ENCODE assay signal across 13 cellular contexts in genomic region chr3:140917769-140918168, GRCh38.
"Had no signal": no experiment of that assay in that cellular context is flagged by ENCODE, and none has a peak within 500 bp of the region (broad histone marks: within the 10 kb centered on the region; RNA-seq: fewer than 3 reads in every experiment).

No MANE protein-coding gene starts in this region.

- H3K9me3 Mint-ChIP-seq: neural progenitor cell; stimulated activated memory B cell treated with anti-CD40 and anti-IgM and Interleukin-4, amounts not matched to agents 10 μg/mL and 1 μg/mL and 100 μg/mL, for 72 hours had no signal

- H2AFZ ChIP-seq: neural progenitor cell had no signal

- H3K27ac Mint-ChIP-seq: activated CD8-positive, alpha-beta T cell treated with anti-CD3 and anti-CD28 coated beads, Interleukin-2, amount 10 ng/mL, durations not matched to agents 7 days and 5 days; activated naive CD8-positive, alpha-beta T cell treated with anti-CD3 and anti-CD28 coated beads, Interleukin-2, amount 10 ng/mL, durations not matched to agents 7 days and 5 days; neural progenitor cell; stimulated activated memory B cell treated with anti-CD40 and anti-IgM and Interleukin-4, amounts not matched to agents 10 μg/mL and 1 μg/mL and 100 μg/mL, for 72 hours had no signal

- H3K4me3 Mint-ChIP-seq: activated CD8-positive, alpha-beta T cell treated with anti-CD3 and anti-CD28 coated beads, Interleukin-2, amount 10 ng/mL, durations not matched to agents 7 days and 5 days; activated naive CD8-positive, alpha-beta T cell treated with anti-CD3 and anti-CD28 coated beads, Interleukin-2, amount 10 ng/mL, durations not matched to agents 7 days and 5 days; neural progenitor cell; stimulated activated memory B cell treated with anti-CD40 and anti-IgM and Interleukin-4, amounts not matched to agents 10 μg/mL and 1 μg/mL and 100 μg/mL, for 72 hours had no signal

- H3K9ac ChIP-seq: neural progenitor cell had no signal

- H3K27ac ChIP-seq: breast epithelium, dorsolateral prefrontal cortex, esophagus muscularis mucosa, neural progenitor cell, ovary, WERI-Rb-1 had no signal

- H3K36me3 Mint-ChIP-seq: activated naive CD8-positive, alpha-beta T cell treated with anti-CD3 and anti-CD28 coated beads, Interleukin-2, amount 10 ng/mL, durations not matched to agents 7 days and 5 days; neural progenitor cell; stimulated activated memory B cell treated with anti-CD40 and anti-IgM and Interleukin-4, amounts not matched to agents 10 μg/mL and 1 μg/mL and 100 μg/mL, for 72 hours had no signal

- H3K36me3 ChIP-seq: breast epithelium, esophagus muscularis mucosa, neural progenitor cell, ovary, WERI-Rb-1 had no signal

- DNase-seq: activated CD4-positive, alpha-beta T cell treated with anti-CD3 and anti-CD28 coated beads for 4 hours; activated CD8-positive, alpha-beta memory T cell treated with anti-CD3 and anti-CD28 coated beads, Interleukin-2, amount 50 U/mL, for 48 hours; activated CD8-positive, alpha-beta T cell treated with anti-CD3 and anti-CD28 coated beads, Interleukin-2, amount 10 ng/mL, durations not matched to agents 7 days and 5 days; activated naive CD8-positive, alpha-beta T cell treated with anti-CD3 and anti-CD28 coated beads, Interleukin-2, amount 10 ng/mL, durations not matched to agents 7 days and 5 days; anterior cingulate cortex; dorsolateral prefrontal cortex; mesendoderm; ovary; WERI-Rb-1 had no signal

- H3K4me3 ChIP-seq: breast epithelium, dorsolateral prefrontal cortex, esophagus muscularis mucosa, neural progenitor cell, ovary had no signal

- H3K27me3 ChIP-seq: breast epithelium, esophagus muscularis mucosa, ovary had no signal

- H3K4me1 ChIP-seq: breast epithelium, esophagus muscularis mucosa, neural progenitor cell had no signal

- H3K4me1 Mint-ChIP-seq: activated naive CD8-positive, alpha-beta T cell treated with anti-CD3 and anti-CD28 coated beads, Interleukin-2, amount 10 ng/mL, durations not matched to agents 7 days and 5 days; stimulated activated memory B cell treated with anti-CD40 and anti-IgM and Interleukin-4, amounts not matched to agents 10 μg/mL and 1 μg/mL and 100 μg/mL, for 72 hours had no signal

- ATAC-seq: activated CD8-positive, alpha-beta T cell treated with anti-CD3 and anti-CD28 coated beads, Interleukin-2, amount 10 ng/mL, durations not matched to agents 7 days and 5 days; stimulated activated memory B cell treated with anti-CD40 and anti-IgM and Interleukin-4, amounts not matched to agents 10 μg/mL and 1 μg/mL and 100 μg/mL, for 72 hours had no signal

- H3K9me3 ChIP-seq: breast epithelium, esophagus muscularis mucosa, ovary had no signal

- H3K4me2 ChIP-seq: neural progenitor cell had no signal
